Comparison of ENCODE assay signal across 11 cellular contexts in the genomic region with DNA sequence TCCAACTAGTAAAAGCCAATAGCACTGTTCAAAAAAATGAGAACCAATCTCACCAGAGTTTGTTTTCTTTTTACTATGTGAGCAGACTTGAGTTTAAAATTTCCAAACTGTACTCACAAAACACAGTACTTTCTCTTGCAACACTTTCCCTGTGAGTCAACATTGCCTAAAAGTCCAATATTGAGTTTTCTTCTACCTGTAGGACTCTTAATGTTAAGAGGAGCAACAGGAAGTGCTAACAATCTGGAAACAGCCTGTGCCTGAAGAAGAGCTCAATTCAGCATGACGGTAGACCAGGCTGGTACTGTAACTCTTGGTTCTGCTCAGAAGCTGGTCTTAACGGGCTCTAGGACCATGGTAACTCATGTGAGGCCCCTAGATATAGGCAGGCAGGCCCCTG.
DNase-seq lines count a peak whose midpoint lies in the region; ATAC-seq and TF ChIP-seq lines count a peak whose summit lies in the region.
"Had no signal": no experiment of that assay in that cellular context is flagged by ENCODE, and none has a peak within 500 bp of the region (broad histone marks: within the 10 kb centered on the region; RNA-seq: fewer than 3 reads in every experiment).

No MANE protein-coding gene starts in this region.

- no peaks in the 10 kb centered on the region for H3K9me3 Mint-ChIP-seq in progenitor cell of endocrine pancreas (ENCODE audit: low read depth)

- H3K4me1 ChIP-seq in ectodermal cell (ENCODE audit: control insufficient read depth, insufficient read depth, low read length) (no peaks in the 10 kb centered on the region), trophoblast cell (ENCODE audit: control insufficient read depth in 1 of 2, insufficient read depth in 2 of 2, low read length in 2 of 2) (peaks cover 2 to 9% of the 10 kb centered on the region in 2 experiments)

- H3K23ac ChIP-seq in trophoblast cell (ENCODE audit: low read length): no peak overlapping the region

- H3K27ac Mint-ChIP-seq in progenitor cell of endocrine pancreas: no peak overlapping the region

- H3K27ac ChIP-seq in ectodermal cell (ENCODE audit: insufficient read depth, low read depth, low read length, poor library complexity, severe bottlenecking) (peak overlapping the region; percentile 5), trophoblast cell (ENCODE audit: low read depth, low read length) (no peak overlapping the region)
- H3K27ac ChIP-seq: right atrium auricular region, vagina had no signal

- H2BK120ac ChIP-seq in trophoblast cell (ENCODE audit: insufficient read depth, low read length, poor library complexity): no peak overlapping the region

- TF ChIP-seq CTCF in progenitor cell of endocrine pancreas (IDR thresholded peaks at IDR 0.05; ENCODE audit: unreplicated experiment): no peak

- H3K4me3 Mint-ChIP-seq in progenitor cell of endocrine pancreas (ENCODE audit: low read depth): no peak overlapping the region

- H2AFZ ChIP-seq in trophoblast cell (ENCODE audit: insufficient read depth, low read length, poor library complexity): no peak overlapping the region

- no peak overlapping the region for H4K8ac ChIP-seq in trophoblast cell (ENCODE audit: low read depth, low read length)

- ATAC-seq in GM18868 (IDR thresholded peaks at IDR 0.05; ENCODE audit: unreplicated experiment): no peak

- H2BK5ac ChIP-seq in trophoblast cell (ENCODE audit: low read depth, low read length, poor library complexity): no peak overlapping the region

- H3K4ac ChIP-seq in trophoblast cell (ENCODE audit: low read depth, low read length): peak overlapping the region; percentile 34

- no peak overlapping the region for H4K12ac ChIP-seq in trophoblast cell (ENCODE audit: low read depth, low read length)

- H3K79me1 ChIP-seq in trophoblast cell (ENCODE audit: low read length): no peaks in the 10 kb centered on the region

- H3K4me3 ChIP-seq in ectodermal cell (ENCODE audit: insufficient read depth, low read depth, low read length) (no peak overlapping the region), trophoblast cell (ENCODE audit: low read depth, low read length) (no peak overlapping the region)
- H3K4me3 ChIP-seq: right atrium auricular region, vagina had no signal

- H2BK12ac ChIP-seq in trophoblast cell (ENCODE audit: low read length): no peak overlapping the region

- peaks cover 17% of the 10 kb centered on the region for H3K4me1 Mint-ChIP-seq in progenitor cell of endocrine pancreas (ENCODE audit: low read depth)

- no peak overlapping the region for H3K9ac ChIP-seq in trophoblast cell (ENCODE audit: low read length)

- peaks cover 10% of the 10 kb centered on the region for H3K79me2 ChIP-seq in trophoblast cell (ENCODE audit: control insufficient read depth, insufficient read depth, low read length, poor library complexity)

- no peak overlapping the region for H3K14ac ChIP-seq in trophoblast cell (ENCODE audit: low read length)

- H2AK5ac ChIP-seq in trophoblast cell (ENCODE audit: low read length): no peak overlapping the region

- H3K36me3 ChIP-seq in ectodermal cell (ENCODE audit: control insufficient read depth, insufficient read depth, low read length) (no peaks in the 10 kb centered on the region), trophoblast cell (ENCODE audit: control insufficient read depth in 1 of 2, insufficient read depth in 2 of 2, low read length in 2 of 2) (no peaks in the 10 kb centered on the region)
- H3K36me3 ChIP-seq: right atrium auricular region, vagina had no signal

- no peak overlapping the region for H3K4me2 ChIP-seq in trophoblast cell (ENCODE audit: low read length)

- H3K27me3 ChIP-seq in ectodermal cell (ENCODE audit: control insufficient read depth, insufficient read depth, low read length, poor library complexity, severe bottlenecking): no peaks in the 10 kb centered on the region
- H3K27me3 ChIP-seq in trophoblast cell (ENCODE audit: insufficient read depth, low read length): no peaks in the 10 kb centered on the region
- H3K27me3 ChIP-seq: right atrium auricular region, vagina had no signal

- 75 to 83% methylated on average over 2 of the region's 2 CpGs for WGBS in ectodermal cell, 2 experiments
- WGBS in trophoblast cell (ENCODE audit: extremely low coverage, insufficient coverage, insufficient read length): no CpG with 5 or more reads among the region's 2 CpGs

- no peak overlapping the region for H4K91ac ChIP-seq in trophoblast cell (ENCODE audit: low read depth, low read length)

- no peak overlapping the region for H3K18ac ChIP-seq in trophoblast cell (ENCODE audit: low read length)

- no peaks in the 10 kb centered on the region for H3K36me3 Mint-ChIP-seq in progenitor cell of endocrine pancreas (ENCODE audit: insufficient read depth)

- H3K9me3 ChIP-seq in ectodermal cell (ENCODE audit: control insufficient read depth, low read length): no peaks in the 10 kb centered on the region
- H3K9me3 ChIP-seq in trophoblast cell (ENCODE audit: insufficient read depth, low read depth, low read length): no peaks in the 10 kb centered on the region
- H3K9me3 ChIP-seq: right atrium auricular region, vagina had no signal

- no peaks in the 10 kb centered on the region for H3K27me3 Mint-ChIP-seq in progenitor cell of endocrine pancreas

- DNase-seq in NOMO-1 (lab: John Stamatoyannopoulos, UW; ENCODE audit: unreplicated experiment in 2 of 2) (peak; percentile 30 to 77), NOMO-1 treated with dmso at 0.1 percent for 144 hours (lab: John Stamatoyannopoulos, UW; ENCODE audit: unreplicated experiment) (no peak), NCI-H69 (lab: John Stamatoyannopoulos, UW) (peak; percentile 42), trophoblast cell (peak; percentile 12 to 61), C1 segment of cervical spinal cord (lab: John Stamatoyannopoulos, UW) (no peak), progenitor cell of endocrine pancreas (ENCODE audit: low spot score, unreplicated experiment) (no peak)
- DNase-seq: SW 1271 had no signal

Comparison
In these comparisons a context has a peak if more than half of its experiments do, and no peak if none do; other contexts are left out.
1. DNase-seq: peak in NOMO-1 (2 of 2), NCI-H69 (single experiment) and trophoblast cell (2 of 2); none in NOMO-1 treated with dmso at 0.1 percent for 144 hours (single experiment), C1 segment of cervical spinal cord (0 of 14) and progenitor cell of endocrine pancreas (single experiment).